In genomic region chr9:96612105-96612965, GRCh38 we compare ENCODE assay signal across 8 cellular contexts. TPM values are rescaled to one million over a fixed set of nuclear protein-coding genes. Genes with fewer than 3 reads are reported as not detected.
DNase-seq lines count a peak whose midpoint lies in the region; ATAC-seq lines count a peak whose summit lies in the region.

No MANE protein-coding gene starts in this region.

- no peaks in the 10 kb centered on the region for H3K36me3 ChIP-seq in muscle layer of duodenum (ENCODE audit: control insufficient read depth in 1 of 2, insufficient read depth in 2 of 2, low read length in 2 of 2)

- no peak for ATAC-seq in stimulated activated naive CD8-positive, alpha-beta T cell treated with anti-CD3 and anti-CD28 coated beads, Interleukin-15, Interleukin-2, amounts not matched to agents 100 U/mL and 50 U/mL, for 24 hours

- H3K27ac ChIP-seq in epithelial cell of prostate (peak overlapping the region; percentile 34), muscle layer of duodenum (ENCODE audit: low read length) (peak overlapping the region; percentile 64)

- H3K27me3 ChIP-seq in muscle layer of duodenum (ENCODE audit: low read depth, low read length) = no peaks in the 10 kb centered on the region

- H3K4me3 ChIP-seq in muscle layer of duodenum (ENCODE audit: low read depth in 1 of 2, low read length in 2 of 2) = no peak overlapping the region

- H3K4me1 ChIP-seq in muscle layer of duodenum (ENCODE audit: control insufficient read depth in 1 of 2, insufficient read depth in 2 of 2, low read length in 2 of 2) = peaks cover 0 to 11% of the 10 kb centered on the region in 2 donors

- H3K9me3 ChIP-seq in muscle layer of duodenum (ENCODE audit: control insufficient read depth in 1 of 2, low read length in 2 of 2) = no peaks in the 10 kb centered on the region

- DNase-seq in Daoy (ENCODE audit: low read depth) (peak; percentile 82), NCI-H748 (lab: John Stamatoyannopoulos, UW; ENCODE audit: unreplicated experiment) (peak; percentile 80), epithelial cell of prostate (ENCODE audit: low read depth, low spot score) (peak; percentile 54), germinal center (ENCODE audit: low spot score) (no peak), T-helper 9 cell (no peak)
- no peak for DNase-seq in stimulated activated CD8-positive, alpha-beta memory T cell treated with anti-CD3 and anti-CD28 coated beads, Interleukin-4, amount 100 ng/mL, for 48 hours
- no peak for DNase-seq in stimulated activated naive CD8-positive, alpha-beta T cell treated with anti-CD3 and anti-CD28 coated beads, Interleukin-15, Interleukin-2, amounts not matched to agents 100 U/mL and 50 U/mL, for 24 hours

RNA-seq across cellular contexts. Expression of gene CDC14B, which starts 7.3 kb away (rescaled TPM):
- total RNA-seq in Daoy (2014; rRNA removed; shearing (Covaris generic)) = 8.0 and 15.3 TPM in 2 replicates

RNA-seq across cellular contexts. Expression of gene PRXL2C, which starts 42.8 kb away (rescaled TPM):
- total RNA-seq in Daoy (2014; rRNA removed; shearing (Covaris generic)) = 19.1 and 45.5 TPM in 2 replicates

Comparison
In these comparisons a context has a peak if more than half of its experiments do, and no peak if none do; other contexts are left out.
1. DNase-seq: peak in Daoy (single experiment), NCI-H748 (single experiment) and epithelial cell of prostate (single experiment); none in germinal center (single experiment), stimulated activated CD8-positive, alpha-beta memory T cell treated with anti-CD3 and anti-CD28 coated beads, Interleukin-4, amount 100 ng/mL, for 48 hours (single experiment), T-helper 9 cell (single experiment) and stimulated activated naive CD8-positive, alpha-beta T cell treated with anti-CD3 and anti-CD28 coated beads, Interleukin-15, Interleukin-2, amounts not matched to agents 100 U/mL and 50 U/mL, for 24 hours (single experiment).